In genomic region chr17:80455328-80455710, GRCh38 we compare ENCODE assay signal across 8 cellular contexts. TPM values are rescaled to one million over a fixed set of nuclear protein-coding genes. Genes with fewer than 3 reads are reported as not detected.
DNase-seq lines count a peak whose midpoint lies in the region; ATAC-seq, FAIRE-seq and TF ChIP-seq lines count a peak whose summit lies in the region.

No MANE protein-coding gene starts in this region.

- H3K9me3 ChIP-seq in DOHH2 (ENCODE audit: control insufficient read depth, insufficient read depth, low read length): no peaks in the 10 kb centered on the region
- no peaks in the 10 kb centered on the region for H3K9me3 ChIP-seq in iPS-18a (ENCODE audit: control insufficient read depth, low read depth, low read length)
- H3K9me3 ChIP-seq in small intestine (ENCODE audit: control insufficient read depth, low read depth): no peaks in the 10 kb centered on the region

- H3K4me1 ChIP-seq in DOHH2 (ENCODE audit: control insufficient read depth, low read length) (peaks cover 19% of the 10 kb centered on the region), iPS-18a (ENCODE audit: control insufficient read depth, low read depth, low read length) (peaks cover 3% of the 10 kb centered on the region), small intestine (ENCODE audit: control insufficient read depth in 2 of 2, insufficient read depth in 1 of 2, low read depth in 1 of 2, low read length in 1 of 2) (peaks cover 0 to 6% of the 10 kb centered on the region in 2 donors)

- H3K9me2 ChIP-seq in DOHH2 (replicated peaks; ENCODE audit: control insufficient read depth, low read length): no peaks in the 10 kb centered on the region

- DNase-seq in NCI-H774 (lab: John Stamatoyannopoulos, UW): peak; percentile 63
- no peak for DNase-seq in astrocyte of the spinal cord (ENCODE audit: low read depth, low spot score)
- DNase-seq in small intestine: no peak
- no peak for DNase-seq in DMS114 treated with DMSO at 0.1 percent for 48 hours (lab: John Stamatoyannopoulos, UW; ENCODE audit: unreplicated experiment)
- DNase-seq in NCI-H524 (lab: John Stamatoyannopoulos, UW): no peak

- H3K27ac ChIP-seq in DOHH2 (ENCODE audit: low read depth, low read length) (peak overlapping the region; percentile 36), iPS-18a (ENCODE audit: low read length) (no peak overlapping the region), small intestine (ENCODE audit: low read depth in 1 of 2, low read length in 1 of 2) (peak overlapping the region; percentile 91 to 99)

- peak; percentile 23 for ATAC-seq in GM21576 (IDR thresholded peaks at IDR 0.05; ENCODE audit: unreplicated experiment)

- WGBS in small intestine, 3 donors: 5 to 6% (median 6%) methylated on average over 21 of the region's 21 CpGs

- H3K4me3 ChIP-seq in DOHH2 (ENCODE audit: low read length) (peak overlapping the region; percentile 88), astrocyte of the spinal cord (ENCODE audit: low read depth, low read length) (peak overlapping the region; percentile 64), iPS-18a (ENCODE audit: low read length) (peak overlapping the region; percentile 87), small intestine (ENCODE audit: low read depth in 1 of 2, low read length in 2 of 2) (peak overlapping the region; percentile 65 to 68)

- H3K36me3 ChIP-seq in DOHH2 (ENCODE audit: control insufficient read depth, low read length): peaks cover 2% of the 10 kb centered on the region; the same call in 1 of the 2 replicates
- H3K36me3 ChIP-seq in iPS-18a (ENCODE audit: control insufficient read depth, low read depth, low read length): no peaks in the 10 kb centered on the region
- H3K36me3 ChIP-seq in small intestine (ENCODE audit: control insufficient read depth in 2 of 2, insufficient read depth in 2 of 2, low read length in 2 of 2): no peaks in the 10 kb centered on the region

- H3K79me2 ChIP-seq in DOHH2 (ENCODE audit: control insufficient read depth, low read length): 0 out of 2 replicates have a peak, but pooled peaks cover 3% of the 10 kb centered on the region

- peak overlapping the region; percentile 91 for H3K4me2 ChIP-seq in DOHH2 (ENCODE audit: low read length)

- H4K20me1 ChIP-seq in DOHH2 (ENCODE audit: control insufficient read depth, insufficient read depth, low read depth, low read length): no peaks in the 10 kb centered on the region

- H3K9ac ChIP-seq in iPS-18a (ENCODE audit: low read length): peak overlapping the region; percentile 93

- H3K27me3 ChIP-seq in DOHH2 (ENCODE audit: control insufficient read depth, low read length) (peaks cover 7% of the 10 kb centered on the region; the same call in 1 of the 2 replicates), iPS-18a (ENCODE audit: control insufficient read depth, insufficient read depth, low read length) (peaks cover 22% of the 10 kb centered on the region), small intestine (ENCODE audit: control insufficient read depth in 2 of 2, insufficient read depth in 2 of 2, low read length in 2 of 2) (peaks cover 0 to 3% of the 10 kb centered on the region in 2 donors)

- no peak for TF ChIP-seq CTCF in DOHH2 (IDR thresholded peaks at IDR 0.05; ENCODE audit: low read depth, low read length, poor library complexity, severe bottlenecking)
- no peak for TF ChIP-seq CTCF in astrocyte of the spinal cord (IDR thresholded peaks at IDR 0.05; ENCODE audit: low read depth, low read length)

- FAIRE-seq in small intestine (lab: Jason Lieb, UNC): no peak

- in situ Hi-C loops in astrocyte of the spinal cord (cut with HindIII; ENCODE audit: low sequenced_read_pairs): no loop called here

- 0 out of 2 replicates have a peak, but pooled peaks cover 2% of the 10 kb centered on the region for H3F3A ChIP-seq in DOHH2 (ENCODE audit: control insufficient read depth, insufficient read depth)

RNA-seq across cellular contexts. Expression of gene NPTX1, which starts 21.1 kb away (rescaled TPM):
- under 1 TPM in 1 of 3 donors, not detected in 2; 0.39 TPM for polyA plus RNA-seq in small intestine

RNA-seq across cellular contexts. Expression of gene ENDOV, which starts 40.4 kb away (rescaled TPM):
- polyA plus RNA-seq in small intestine: 10 to 100 TPM; 13.6 to 39.6 (median 33.2) TPM
